ENCODE assay signal across 14 cellular contexts in genomic region chr6:11925805-11926204, GRCh38.
DNase-seq lines count a peak whose midpoint lies in the region; ATAC-seq and TF ChIP-seq lines count a peak whose summit lies in the region.
"Had no signal": no experiment of that assay in that cellular context is flagged by ENCODE, and none has a peak within 500 bp of the region (broad histone marks: within the 10 kb centered on the region; RNA-seq: fewer than 3 reads in every experiment).

No MANE protein-coding gene starts in this region.

- CTCF ChIA-PET in Caco-2 (lab: Charles Lee) = no interaction called here
- CTCF ChIA-PET in WTC11 (lab: Charles Lee) = no interaction called here

- no peak overlapping the region for H2AK5ac ChIP-seq in mesenchymal stem cell (ENCODE audit: low read length, severe bottlenecking)

- H3K79me1 ChIP-seq in mesenchymal stem cell (replicated peaks; ENCODE audit: low read length, poor library complexity, severe bottlenecking) = no peaks in the 10 kb centered on the region

- H3K36me3 Mint-ChIP-seq in Caco-2 (ENCODE audit: insufficient read depth, unreplicated experiment) = no peaks in the 10 kb centered on the region
- no peaks in the 10 kb centered on the region for H3K36me3 Mint-ChIP-seq in WTC11
- no peaks in the 10 kb centered on the region for H3K36me3 Mint-ChIP-seq in stimulated activated memory B cell treated with anti-CD40 and anti-IgM and Interleukin-4, amounts not matched to agents 10 μg/mL and 1 μg/mL and 100 μg/mL, for 72 hours
- H3K36me3 Mint-ChIP-seq: CD8-positive, alpha-beta T cell had no signal

- no peak overlapping the region for H3K4me2 ChIP-seq in mesenchymal stem cell (ENCODE audit: low read length, poor library complexity, severe bottlenecking)

- H3K14ac ChIP-seq in mesenchymal stem cell (ENCODE audit: low read length in 2 of 2) = no peak overlapping the region

- H3K36me3 ChIP-seq in Caco-2 (ENCODE audit: control insufficient read depth, insufficient read depth, low read length) (no peaks in the 10 kb centered on the region), H7 (replicated peaks; ENCODE audit: control insufficient read depth, insufficient read depth, low read length) (no peaks in the 10 kb centered on the region), mesenchymal stem cell (ENCODE audit: control insufficient read depth in 1 of 2, insufficient read depth in 2 of 2, low read depth in 1 of 2, low read length in 2 of 2) (no peaks in the 10 kb centered on the region)
- H3K36me3 ChIP-seq: BE2C had no signal

- no peak overlapping the region for H2AFZ ChIP-seq in mesenchymal stem cell (ENCODE audit: low read depth, low read length)

- no TSS peak for BruUV-seq in Caco-2 (replicated peaks; lab: Mats Ljungman, UMichigan)

- peak; percentile 43; the same call in 1 of the 2 replicates for ATAC-seq in WTC11
- ATAC-seq in stimulated activated memory B cell treated with anti-CD40 and anti-IgM and Interleukin-4, amounts not matched to agents 10 μg/mL and 1 μg/mL and 100 μg/mL, for 72 hours = no peak
- ATAC-seq: CD8-positive, alpha-beta T cell had no signal

- no peak overlapping the region for H3K23ac ChIP-seq in mesenchymal stem cell (ENCODE audit: low read length in 2 of 2)

- peak overlapping the region; percentile 36 for H4K91ac ChIP-seq in mesenchymal stem cell (ENCODE audit: low read length)

- H3K9me3 Mint-ChIP-seq in Caco-2 (ENCODE audit: unreplicated experiment) (no peaks in the 10 kb centered on the region), WTC11 (no peaks in the 10 kb centered on the region)
- H3K9me3 Mint-ChIP-seq in stimulated activated memory B cell treated with anti-CD40 and anti-IgM and Interleukin-4, amounts not matched to agents 10 μg/mL and 1 μg/mL and 100 μg/mL, for 72 hours = no peaks in the 10 kb centered on the region
- H3K9me3 Mint-ChIP-seq: CD8-positive, alpha-beta T cell had no signal

- POLR2A ChIA-PET in Caco-2 (lab: Charles Lee) = no interaction called here
- POLR2A ChIA-PET in WTC11 (lab: Charles Lee) = no interaction called here

- H2BK120ac ChIP-seq in mesenchymal stem cell (ENCODE audit: low read depth, low read length) = no peak overlapping the region

- TF ChIP-seq CTCF in Caco-2 (IDR thresholded peaks at IDR 0.05; ENCODE audit: insufficient read depth in 1 of 2, low read depth in 1 of 2, low read length in 1 of 2, severe bottlenecking in 1 of 2, unreplicated experiment in 1 of 2) (no peak), WTC11 (IDR thresholded peaks at IDR 0.05) (no peak)

- H3K4me1 ChIP-seq in Caco-2 (no peaks in the 10 kb centered on the region), mesenchymal stem cell (ENCODE audit: control insufficient read depth, insufficient read depth, low read depth, low read length) (peaks cover 6% of the 10 kb centered on the region)
- H3K4me1 ChIP-seq: BE2C had no signal

- peak overlapping the region; percentile 40 for H3K27ac Mint-ChIP-seq in Caco-2 (ENCODE audit: unreplicated experiment)
- H3K27ac Mint-ChIP-seq in WTC11 = no peak overlapping the region
- no peak overlapping the region for H3K27ac Mint-ChIP-seq in stimulated activated memory B cell treated with anti-CD40 and anti-IgM and Interleukin-4, amounts not matched to agents 10 μg/mL and 1 μg/mL and 100 μg/mL, for 72 hours
- H3K27ac Mint-ChIP-seq: CD8-positive, alpha-beta T cell had no signal

- H3K4me1 Mint-ChIP-seq in Caco-2 (ENCODE audit: low read depth, unreplicated experiment) = no peaks in the 10 kb centered on the region
- H3K4me1 Mint-ChIP-seq in WTC11 = peaks cover 17% of the 10 kb centered on the region
- peaks cover 9% of the 10 kb centered on the region for H3K4me1 Mint-ChIP-seq in stimulated activated memory B cell treated with anti-CD40 and anti-IgM and Interleukin-4, amounts not matched to agents 10 μg/mL and 1 μg/mL and 100 μg/mL, for 72 hours

- no peak overlapping the region for H3K27ac ChIP-seq in mesenchymal stem cell (ENCODE audit: low read length, poor library complexity, severe bottlenecking)
- H3K27ac ChIP-seq: C4-2B had no signal

- WGBS in mesenchymal stem cell = 93% methylated on average over 9 of the region's 9 CpGs

- no peak overlapping the region for H2BK5ac ChIP-seq in mesenchymal stem cell (ENCODE audit: low read depth, low read length, poor library complexity, severe bottlenecking)

- DNase-seq in Caco-2 (no peak), H7 (peak; percentile 31), WTC11 (ENCODE audit: low spot score) (no peak), mesenchymal stem cell (no peak), NCI-H1105 (lab: John Stamatoyannopoulos, UW) (no peak), NCI-H510A (lab: John Stamatoyannopoulos, UW) (no peak)
- DNase-seq: BE2C; CD8-positive, alpha-beta T cell; COR-L47; DND-41; GDM1; KBM-7 had no signal

- H3K27me3 Mint-ChIP-seq in Caco-2 (ENCODE audit: insufficient read depth, unreplicated experiment) (no peaks in the 10 kb centered on the region), WTC11 (ENCODE audit: low read depth) (no peaks in the 10 kb centered on the region)
- peaks cover 11% of the 10 kb centered on the region for H3K27me3 Mint-ChIP-seq in stimulated activated memory B cell treated with anti-CD40 and anti-IgM and Interleukin-4, amounts not matched to agents 10 μg/mL and 1 μg/mL and 100 μg/mL, for 72 hours

- H3K9ac ChIP-seq in mesenchymal stem cell (ENCODE audit: low read length) = no peak overlapping the region

- no peak overlapping the region for H4K8ac ChIP-seq in mesenchymal stem cell (ENCODE audit: low read length)

- no peak overlapping the region for H3K18ac ChIP-seq in mesenchymal stem cell (ENCODE audit: low read depth in 1 of 2, low read length in 2 of 2)

- H3K4me3 ChIP-seq in Caco-2 (ENCODE audit: low read depth, low read length) (no peak overlapping the region), H7 (ENCODE audit: insufficient read depth, low read depth, low read length) (no peak overlapping the region), mesenchymal stem cell (ENCODE audit: insufficient read depth in 1 of 2, low read depth in 1 of 2, low read length in 2 of 2) (no peak overlapping the region)

- intact Hi-C loops in Caco-2 (cut with micrococcal nuclease; ENCODE audit: unreplicated experiment) = no loop called here

- no peak overlapping the region for H2BK12ac ChIP-seq in mesenchymal stem cell (ENCODE audit: low read length in 2 of 2)

- H2BK15ac ChIP-seq in mesenchymal stem cell (ENCODE audit: low read depth, poor library complexity, severe bottlenecking) = no peak overlapping the region

- H3K27me3 ChIP-seq in Caco-2 (replicated peaks; ENCODE audit: control insufficient read depth, insufficient read depth, low read length) = no peaks in the 10 kb centered on the region
- H3K27me3 ChIP-seq in H7 (ENCODE audit: control insufficient read depth, insufficient read depth, low read length) = no peaks in the 10 kb centered on the region
- H3K27me3 ChIP-seq in mesenchymal stem cell (ENCODE audit: control insufficient read depth in 1 of 2, insufficient read depth in 1 of 2, low read length in 2 of 2) = no peaks in the 10 kb centered on the region
- H3K27me3 ChIP-seq: BE2C had no signal

- no peak overlapping the region for H3K4ac ChIP-seq in mesenchymal stem cell (ENCODE audit: low read depth in 1 of 2, low read length in 2 of 2)

- H3K9me3 ChIP-seq in Caco-2 (no peaks in the 10 kb centered on the region), mesenchymal stem cell (ENCODE audit: control insufficient read depth, low read length) (no peaks in the 10 kb centered on the region)
- H3K9me3 ChIP-seq: BE2C had no signal

- no peak overlapping the region for H3K4me3 Mint-ChIP-seq in Caco-2 (ENCODE audit: unreplicated experiment)
- H3K4me3 Mint-ChIP-seq in WTC11 = no peak overlapping the region
- H3K4me3 Mint-ChIP-seq in stimulated activated memory B cell treated with anti-CD40 and anti-IgM and Interleukin-4, amounts not matched to agents 10 μg/mL and 1 μg/mL and 100 μg/mL, for 72 hours = no peak overlapping the region
- H3K4me3 Mint-ChIP-seq: CD8-positive, alpha-beta T cell had no signal

TF ChIP-seq in WTC11, 78 proteins besides CTCF, POLR2A, EP300 and RAD21:
- TF ChIP-seq ZBTB21 (CRISPR knock-in tag; IDR thresholded peaks at IDR 0.05; ENCODE audit: borderline replicate concordance) = no peak
- TF ChIP-seq ATF3 (CRISPR knock-in tag; conservative IDR thresholded peaks at IDR 0.05) = no peak
- no peak for TF ChIP-seq KAT7 (CRISPR knock-in tag; IDR thresholded peaks at IDR 0.05; ENCODE audit: borderline replicate concordance)
- no peak for TF ChIP-seq RELA (CRISPR knock-in tag; IDR thresholded peaks at IDR 0.05; ENCODE audit: borderline replicate concordance)
- no peak for TF ChIP-seq ZBTB43 (CRISPR knock-in tag; IDR thresholded peaks at IDR 0.05)
- no peak for TF ChIP-seq ATF1 (CRISPR knock-in tag; IDR thresholded peaks at IDR 0.05)
- TF ChIP-seq ZNF121 (CRISPR knock-in tag; IDR thresholded peaks at IDR 0.05) = no peak
- TF ChIP-seq GABPB1 (CRISPR knock-in tag; IDR thresholded peaks at IDR 0.05) = no peak
- TF ChIP-seq ERG (CRISPR knock-in tag; IDR thresholded peaks at IDR 0.05) = no peak
- no peak for TF ChIP-seq ZNF317 (CRISPR knock-in tag; IDR thresholded peaks at IDR 0.05; ENCODE audit: borderline replicate concordance, low read depth)
- TF ChIP-seq JUN (CRISPR knock-in tag; IDR thresholded peaks at IDR 0.05) = no peak
